ENCODE assay signal across 30 cellular contexts in the genomic region with DNA sequence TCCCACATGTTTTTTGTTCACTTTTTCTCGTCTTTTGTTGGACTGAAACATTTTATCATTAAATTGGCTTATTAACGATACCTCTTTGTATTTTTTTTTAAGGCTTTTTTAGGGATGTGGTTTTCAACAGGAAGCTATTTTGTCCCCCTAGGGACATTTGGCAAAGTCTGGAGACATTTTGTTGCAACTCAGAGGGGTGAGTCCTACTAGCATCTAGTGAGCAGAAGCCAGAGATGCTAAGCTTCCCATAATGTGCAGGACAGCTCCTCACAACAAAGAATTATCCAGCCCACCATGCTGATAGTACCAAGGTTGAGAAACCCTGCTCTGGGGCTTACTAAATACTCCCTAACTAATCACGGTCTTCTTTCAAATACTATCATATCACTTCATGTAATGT.
"Had no signal": no experiment of that assay in that cellular context is flagged by ENCODE, and none has a peak within 500 bp of the region (broad histone marks: within the 10 kb centered on the region; RNA-seq: fewer than 3 reads in every experiment).

No MANE protein-coding gene starts in this region.

- H3K27ac Mint-ChIP-seq: activated B cell treated with CpG ODN at 0.5 μM for 24 hours; activated CD8-positive, alpha-beta T cell treated with anti-CD3 and anti-CD28 coated beads for 36 hours; activated naive CD4-positive, alpha-beta T cell treated with anti-CD3 and anti-CD28 coated beads for 36 hours; activated naive CD4-positive, alpha-beta T cell treated with anti-CD3 and anti-CD28 coated beads, Interleukin-2, amount 50 U/mL, for 24 hours; activated naive CD8-positive, alpha-beta T cell treated with anti-CD3 and anti-CD28 coated beads for 36 hours; activated naive CD8-positive, alpha-beta T cell treated with anti-CD3 and anti-CD28 coated beads, Interleukin-2, amount 50 U/mL, for 24 hours; activated T-helper 2 cell treated with anti-CD3 and anti-CD28 coated beads, Interferon-gamma antibody, Interleukin-2, Interleukin-4, amounts not matched to agents 10 μg/mL and 5 μg/mL and 100 μg/mL, durations not matched to agents 14 hours and 24 hours and 36 hours; T-helper 17 cell; T-helper 2 cell treated with Interferon-gamma antibody and Interleukin-4, amounts not matched to agents 5 μg/mL and 100 μg/mL, for 36 hours had no signal

- ATAC-seq: activated CD4-positive, CD25-positive, alpha-beta regulatory T cell treated with anti-CD3 and anti-CD28 coated beads, Interleukin-2, amount 50 U/mL, for 24 hours; activated CD8-positive, alpha-beta T cell treated with anti-CD3 and anti-CD28 coated beads for 36 hours; activated naive CD8-positive, alpha-beta T cell treated with anti-CD3 and anti-CD28 coated beads, Interleukin-2, amount 50 U/mL, for 24 hours; activated T-cell treated with anti-CD3 and anti-CD28 coated beads, Interleukin-2, amount 50 U/mL, for 4 hours; T-helper 17 cell had no signal

- H3K4me3 ChIP-seq: adrenal gland, ascending aorta, breast epithelium, cardiac muscle cell, colonic mucosa, esophagus squamous epithelium had no signal

- H3K4me1 ChIP-seq: adrenal gland, ascending aorta, breast epithelium, colonic mucosa, esophagus squamous epithelium had no signal

- H3K36me3 ChIP-seq: breast epithelium, colonic mucosa had no signal

- DNase-seq: activated B cell treated with CpG ODN at 0.5 μM for 24 hours; activated CD4-positive, alpha-beta T cell treated with anti-CD3 and anti-CD28 coated beads for 48 hours; activated CD4-positive, alpha-beta T cell treated with anti-CD3 and anti-CD28 coated beads, Interleukin-2, amount 50 U/mL, for 1 hour; activated CD4-positive, alpha-beta T cell treated with anti-CD3 and anti-CD28 coated beads, Interleukin-2, amount 50 U/mL, for 48 hours; activated CD8-positive, alpha-beta memory T cell treated with anti-CD3 and anti-CD28 coated beads for 24 hours; activated CD8-positive, alpha-beta T cell treated with anti-CD3 and anti-CD28 coated beads for 36 hours; activated effector memory CD4-positive, alpha-beta T cell treated with anti-CD3 and anti-CD28 coated beads, Interleukin-2, amount 50 U/mL, for 16 hours; activated naive CD4-positive, alpha-beta T cell treated with anti-CD3 and anti-CD28 coated beads for 36 hours; activated naive CD8-positive, alpha-beta T cell treated with anti-CD3 and anti-CD28 coated beads for 36 hours; activated naive CD8-positive, alpha-beta T cell treated with anti-CD3 and anti-CD28 coated beads, Interleukin-2, amount 50 U/mL, for 24 hours; activated T-cell treated with anti-CD3 and anti-CD28 coated beads, Interleukin-2, amount 50 U/mL, for 4 hours; adrenal gland; central memory CD4-positive, alpha-beta T cell; cerebellar nuclear complex; colonic mucosa; effector CD8-positive, alpha-beta T cell; esophagus squamous epithelium; head of caudate nucleus; T-helper 17 cell; T1000; WERI-Rb-1 had no signal

- H3K27ac ChIP-seq: adrenal gland, ascending aorta, breast epithelium, cardiac muscle cell, colonic mucosa, epithelial cell of prostate, esophagus squamous epithelium, WERI-Rb-1 had no signal

- H3K4me3 Mint-ChIP-seq: activated B cell treated with CpG ODN at 0.5 μM for 24 hours; activated CD8-positive, alpha-beta T cell treated with anti-CD3 and anti-CD28 coated beads for 36 hours; activated naive CD4-positive, alpha-beta T cell treated with anti-CD3 and anti-CD28 coated beads for 36 hours; activated naive CD4-positive, alpha-beta T cell treated with anti-CD3 and anti-CD28 coated beads, Interleukin-2, amount 50 U/mL, for 24 hours; activated naive CD8-positive, alpha-beta T cell treated with anti-CD3 and anti-CD28 coated beads for 36 hours; activated naive CD8-positive, alpha-beta T cell treated with anti-CD3 and anti-CD28 coated beads, Interleukin-2, amount 50 U/mL, for 24 hours; activated T-cell treated with anti-CD3 and anti-CD28 coated beads, Interleukin-2, amount 50 U/mL, for 4 hours; brain; T-helper 17 cell; T-helper 2 cell treated with Interferon-gamma antibody and Interleukin-4, amounts not matched to agents 5 μg/mL and 100 μg/mL, for 36 hours had no signal

- H3K9me3 Mint-ChIP-seq: activated B cell treated with CpG ODN at 0.5 μM for 24 hours; activated CD8-positive, alpha-beta T cell treated with anti-CD3 and anti-CD28 coated beads for 36 hours; activated naive CD4-positive, alpha-beta T cell treated with anti-CD3 and anti-CD28 coated beads for 36 hours; activated naive CD4-positive, alpha-beta T cell treated with anti-CD3 and anti-CD28 coated beads, Interleukin-2, amount 50 U/mL, for 24 hours; activated naive CD8-positive, alpha-beta T cell treated with anti-CD3 and anti-CD28 coated beads for 36 hours; activated naive CD8-positive, alpha-beta T cell treated with anti-CD3 and anti-CD28 coated beads, Interleukin-2, amount 50 U/mL, for 24 hours; activated T-cell treated with anti-CD3 and anti-CD28 coated beads, Interleukin-2, amount 50 U/mL, for 4 hours; activated T-helper 2 cell treated with anti-CD3 and anti-CD28 coated beads, Interferon-gamma antibody, Interleukin-2, Interleukin-4, amounts not matched to agents 10 μg/mL and 5 μg/mL and 100 μg/mL, durations not matched to agents 14 hours and 24 hours and 36 hours; T-helper 2 cell treated with Interferon-gamma antibody and Interleukin-4, amounts not matched to agents 5 μg/mL and 100 μg/mL, for 36 hours had no signal

- H3K27me3 Mint-ChIP-seq: activated B cell treated with CpG ODN at 0.5 μM for 24 hours; activated CD8-positive, alpha-beta T cell treated with anti-CD3 and anti-CD28 coated beads for 36 hours; activated naive CD4-positive, alpha-beta T cell treated with anti-CD3 and anti-CD28 coated beads, Interleukin-2, amount 50 U/mL, for 24 hours; activated naive CD8-positive, alpha-beta T cell treated with anti-CD3 and anti-CD28 coated beads for 36 hours; activated naive CD8-positive, alpha-beta T cell treated with anti-CD3 and anti-CD28 coated beads, Interleukin-2, amount 50 U/mL, for 24 hours; brain; T-helper 17 cell had no signal

- H3K9me3 ChIP-seq: adrenal gland, ascending aorta, breast epithelium, colonic mucosa, esophagus squamous epithelium had no signal

- H3K4me1 Mint-ChIP-seq: activated naive CD8-positive, alpha-beta T cell treated with anti-CD3 and anti-CD28 coated beads for 36 hours; activated naive CD8-positive, alpha-beta T cell treated with anti-CD3 and anti-CD28 coated beads, Interleukin-2, amount 50 U/mL, for 24 hours had no signal

- H3K27me3 ChIP-seq: adrenal gland, ascending aorta, breast epithelium, cardiac muscle cell, colonic mucosa, esophagus squamous epithelium had no signal
